1 cellular context compared by ENCODE assay signal in genomic region chr2:25821225-25822056, GRCh38.
TF ChIP-seq lines count a peak whose summit lies in the region.

No MANE protein-coding gene starts in this region.

TF ChIP-seq in WTC11, 78 proteins besides CTCF, POLR2A, EP300 and RAD21 (continued from another document):
- TF ChIP-seq E2F5 (CRISPR knock-in tag; IDR thresholded peaks at IDR 0.05) (no peak), ZMAT4 (CRISPR knock-in tag; IDR thresholded peaks at IDR 0.05) (no peak), NR2C2 (CRISPR knock-in tag; IDR thresholded peaks at IDR 0.05) (no peak), GRHL2 (CRISPR knock-in tag; IDR thresholded peaks at IDR 0.05; ENCODE audit: insufficient replicate concordance, severe bottlenecking) (no peak), ZNF281 (CRISPR knock-in tag; IDR thresholded peaks at IDR 0.05) (no peak), KAT7 (CRISPR knock-in tag; IDR thresholded peaks at IDR 0.05; ENCODE audit: borderline replicate concordance) (no peak), MYBL2 (CRISPR knock-in tag; IDR thresholded peaks at IDR 0.05) (no peak), SMAD3 (CRISPR knock-in tag; IDR thresholded peaks at IDR 0.05; ENCODE audit: borderline replicate concordance) (no peak), ARID4B (CRISPR knock-in tag; IDR thresholded peaks at IDR 0.05; ENCODE audit: borderline replicate concordance) (no peak), PRDM15 (CRISPR knock-in tag; IDR thresholded peaks at IDR 0.05) (no peak), PREB (CRISPR knock-in tag; IDR thresholded peaks at IDR 0.05; ENCODE audit: borderline replicate concordance) (no peak), OVOL2 (CRISPR knock-in tag; IDR thresholded peaks at IDR 0.05; ENCODE audit: borderline replicate concordance) (no peak), PRRX2 (CRISPR knock-in tag; IDR thresholded peaks at IDR 0.05) (no peak)
